In the genomic region with DNA sequence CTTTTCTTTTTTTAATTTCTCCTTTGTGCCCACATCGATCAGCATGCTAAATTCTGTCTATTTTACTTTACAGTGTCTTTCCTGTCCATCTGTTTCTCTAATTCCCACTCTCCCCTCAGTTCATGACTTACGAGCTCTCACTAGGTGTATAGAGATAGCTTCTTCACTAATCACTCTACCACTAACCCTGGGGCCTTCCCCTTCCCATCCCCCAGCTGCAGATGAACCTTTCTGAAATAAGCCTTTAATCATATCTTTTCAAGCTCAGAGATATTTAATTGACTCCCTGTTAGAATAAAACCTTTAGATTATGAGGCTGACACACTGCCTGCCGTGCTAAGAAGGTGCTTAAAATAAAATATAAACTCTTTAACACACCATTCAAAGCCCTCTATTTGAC, we compare ENCODE assay signal across 26 cellular contexts.
DNase-seq lines count a peak whose midpoint lies in the region; ATAC-seq and TF ChIP-seq lines count a peak whose summit lies in the region.
"Had no signal": no experiment of that assay in that cellular context is flagged by ENCODE, and none has a peak within 500 bp of the region (broad histone marks: within the 10 kb centered on the region; RNA-seq: fewer than 3 reads in every experiment).

No MANE protein-coding gene starts in this region.

- H3K36me3 Mint-ChIP-seq in activated naive CD4-positive, alpha-beta T cell treated with anti-CD3 and anti-CD28 coated beads, Interleukin-2, amount 10 ng/mL, durations not matched to agents 7 days and 5 days = peaks cover 64% of the 10 kb centered on the region
- H3K36me3 Mint-ChIP-seq in activated naive CD4-positive, alpha-beta T cell treated with anti-CD3 and anti-CD28 coated beads, Interleukin-2, amount 50 U/mL, for 72 hours = peaks cover 5 to 31% of the 10 kb centered on the region in 2 donors
- H3K36me3 Mint-ChIP-seq in nephron (ENCODE audit: low read depth) = peaks cover 87% of the 10 kb centered on the region

- peaks cover 67% of the 10 kb centered on the region for H3K36me3 ChIP-seq in WERI-Rb-1

- no peaks in the 10 kb centered on the region for H3K4me1 Mint-ChIP-seq in activated naive CD4-positive, alpha-beta T cell treated with anti-CD3 and anti-CD28 coated beads, Interleukin-2, amount 10 ng/mL, durations not matched to agents 7 days and 5 days
- H3K4me1 Mint-ChIP-seq in nephron = peaks cover 40% of the 10 kb centered on the region

- no peak for DNase-seq in activated naive CD4-positive, alpha-beta T cell treated with anti-CD3 and anti-CD28 coated beads, Interleukin-2, amount 10 ng/mL, durations not matched to agents 7 days and 5 days
- no peak for DNase-seq in activated naive CD4-positive, alpha-beta T cell treated with anti-CD3 and anti-CD28 coated beads, Interleukin-2, amount 50 U/mL, for 72 hours (ENCODE audit: low spot score in 2 of 2)
- DNase-seq in CMK (ENCODE audit: low read depth) (peak; percentile 27), WERI-Rb-1 (peak; percentile 74), hypothalamus (lab: John Stamatoyannopoulos, UW) (no peak), ecto neural progenitor cell (ENCODE audit: low spot score) (no peak)
- DNase-seq: activated CD4-positive, alpha-beta T cell treated with anti-CD3 and anti-CD28 coated beads, Interleukin-2, amount 50 U/mL, for 48 hours; activated CD4-positive, CD25-positive, alpha-beta regulatory T cell; activated CD8-positive, alpha-beta memory T cell treated with anti-CD3 and anti-CD28 coated beads, Interleukin-2, amount 50 U/mL, for 4 hours; AML-193; CD4-positive, alpha-beta memory T cell; effector CD8-positive, alpha-beta T cell; NCI-H1105; NCI-H1930; NCI-H526; nucleus accumbens; Peyer's patch; SIG-M5; stimulated activated CD8-positive, alpha-beta memory T cell treated with anti-CD3 and anti-CD28 coated beads, Interleukin-4, amount 100 ng/mL, for 48 hours; T-helper 9 cell had no signal

- no peaks in the 10 kb centered on the region for H3K9me3 Mint-ChIP-seq in activated naive CD4-positive, alpha-beta T cell treated with anti-CD3 and anti-CD28 coated beads, Interleukin-2, amount 10 ng/mL, durations not matched to agents 7 days and 5 days
- H3K9me3 Mint-ChIP-seq in activated naive CD4-positive, alpha-beta T cell treated with anti-CD3 and anti-CD28 coated beads, Interleukin-2, amount 50 U/mL, for 72 hours = no peaks in the 10 kb centered on the region
- no peaks in the 10 kb centered on the region for H3K9me3 Mint-ChIP-seq in nephron
- H3K9me3 Mint-ChIP-seq: activated T-helper 2 cell treated with anti-CD3 and anti-CD28 coated beads, Interferon-gamma antibody, Interleukin-2, Interleukin-4, amounts not matched to agents 10 μg/mL and 5 μg/mL and 100 μg/mL, durations not matched to agents 14 hours and 24 hours and 36 hours; CD4-positive, alpha-beta memory T cell; type B pancreatic cell had no signal

- H3K4me3 ChIP-seq in WERI-Rb-1 (ENCODE audit: low read depth, low read length) = no peak overlapping the region
- H3K4me3 ChIP-seq: A549, Peyer's patch, skin epidermis had no signal

- TF ChIP-seq CTCF in WERI-Rb-1 (IDR thresholded peaks at IDR 0.05; ENCODE audit: low read depth, low read length) (no peak), nephron (IDR thresholded peaks at IDR 0.05; ENCODE audit: unreplicated experiment in 3 of 3) (no peak)

- peak overlapping the region; percentile 1 for H3K27ac Mint-ChIP-seq in activated naive CD4-positive, alpha-beta T cell treated with anti-CD3 and anti-CD28 coated beads, Interleukin-2, amount 10 ng/mL, durations not matched to agents 7 days and 5 days
- peak overlapping the region in 1 of 2 donors; percentile 7 for H3K27ac Mint-ChIP-seq in activated naive CD4-positive, alpha-beta T cell treated with anti-CD3 and anti-CD28 coated beads, Interleukin-2, amount 50 U/mL, for 72 hours
- H3K27ac Mint-ChIP-seq in nephron = peak overlapping the region in 2 of 3 experiments; percentile 6 to 8
- H3K27ac Mint-ChIP-seq: type B pancreatic cell had no signal

- no peaks in the 10 kb centered on the region for H3K27me3 ChIP-seq in WERI-Rb-1 (ENCODE audit: insufficient read depth, low read depth, severe bottlenecking)
- H3K27me3 ChIP-seq: Peyer's patch had no signal

- no peaks in the 10 kb centered on the region for H3K27me3 Mint-ChIP-seq in activated naive CD4-positive, alpha-beta T cell treated with anti-CD3 and anti-CD28 coated beads, Interleukin-2, amount 10 ng/mL, durations not matched to agents 7 days and 5 days
- no peaks in the 10 kb centered on the region for H3K27me3 Mint-ChIP-seq in nephron (ENCODE audit: low read depth)
- H3K27me3 Mint-ChIP-seq: CD4-positive, alpha-beta memory T cell; type B pancreatic cell had no signal

- no peaks in the 10 kb centered on the region for H3K9me3 ChIP-seq in WERI-Rb-1 (ENCODE audit: severe bottlenecking)
- H3K9me3 ChIP-seq: A549, Peyer's patch had no signal

- CTCF ChIA-PET in activated naive CD4-positive, alpha-beta T cell treated with anti-CD3 and anti-CD28 coated beads, Interleukin-2, amount 10 ng/mL, durations not matched to agents 7 days and 5 days (lab: Charles Lee) = interaction anchor here (0.6 to 1.8 kb wide), 6 partner anchors 14 to 327 kb away, joined by 3 to 8 read pairs (median 4); no protein-coding TSS in a partner anchor

- H3K27ac ChIP-seq in WERI-Rb-1 = peak overlapping the region; percentile 37
- H3K27ac ChIP-seq: A549, Peyer's patch, skin epidermis had no signal

- ATAC-seq in activated naive CD4-positive, alpha-beta T cell treated with anti-CD3 and anti-CD28 coated beads, Interleukin-2, amount 50 U/mL, for 72 hours = no peak
- no peak for ATAC-seq in GM21381 (IDR thresholded peaks at IDR 0.05; ENCODE audit: unreplicated experiment)
- ATAC-seq: A549 had no signal

- H3K4me3 Mint-ChIP-seq in activated naive CD4-positive, alpha-beta T cell treated with anti-CD3 and anti-CD28 coated beads, Interleukin-2, amount 10 ng/mL, durations not matched to agents 7 days and 5 days = no peak overlapping the region
- no peak overlapping the region for H3K4me3 Mint-ChIP-seq in nephron
- H3K4me3 Mint-ChIP-seq: CD4-positive, alpha-beta memory T cell; type B pancreatic cell had no signal

Comparison
In these comparisons a context has a peak if more than half of its experiments do, and no peak if none do; other contexts are left out.
1. DNase-seq: peak in CMK (single experiment) and WERI-Rb-1 (single experiment); none in activated naive CD4-positive, alpha-beta T cell treated with anti-CD3 and anti-CD28 coated beads, Interleukin-2, amount 10 ng/mL, durations not matched to agents 7 days and 5 days (single experiment), activated naive CD4-positive, alpha-beta T cell treated with anti-CD3 and anti-CD28 coated beads, Interleukin-2, amount 50 U/mL, for 72 hours (0 of 2), hypothalamus (0 of 51) and ecto neural progenitor cell (single experiment).